14 cellular contexts compared by ENCODE assay signal in genomic region chr10:33195608-33196376, GRCh38.
A peak's percentile ranks its signal among the peaks of the same experiment; 100 is the strongest.
DNase-seq lines count a peak whose midpoint lies in the region; ATAC-seq and TF ChIP-seq lines count a peak whose summit lies in the region.
"Had no signal": no experiment of that assay in that cellular context is flagged by ENCODE, and none has a peak within 500 bp of the region (broad histone marks: within the 10 kb centered on the region; RNA-seq: fewer than 3 reads in every experiment).

No MANE protein-coding gene starts in this region.

- H3K9ac ChIP-seq in neural progenitor cell = no peak overlapping the region

- 62% methylated on average over 8 of the region's 8 CpGs for WGBS in hepatocyte (ENCODE audit: low lambda C conversion rate, missing lambda C conversion rate)

- H3K27me3 ChIP-seq in RWPE2 (ENCODE audit: insufficient read depth, poor library complexity, severe bottlenecking) (no peaks in the 10 kb centered on the region), hepatocyte (no peaks in the 10 kb centered on the region), A673 (replicated peaks; ENCODE audit: insufficient read depth, low read depth, low read length, poor library complexity) (no peaks in the 10 kb centered on the region), neural progenitor cell (no peaks in the 10 kb centered on the region)
- H3K27me3 ChIP-seq: right atrium auricular region had no signal

- peaks cover 21% of the 10 kb centered on the region for H3K36me3 Mint-ChIP-seq in neural progenitor cell
- H3K36me3 Mint-ChIP-seq: CD4-positive, CD25-positive, alpha-beta regulatory T cell had no signal

- no peaks in the 10 kb centered on the region for H3K9me3 Mint-ChIP-seq in neural progenitor cell

- peak; percentile 18 for DNase-seq in EL
- no peak for DNase-seq in RWPE2 (ENCODE audit: low spot score)
- DNase-seq in hepatocyte (ENCODE audit: low spot score) = peak; percentile 29
- peak; percentile 51 for DNase-seq in renal cortical epithelial cell (ENCODE audit: low read depth)
- no peak for DNase-seq in A673 (ENCODE audit: low spot score)
- DNase-seq in activated CD4-positive, CD25-positive, alpha-beta regulatory T cell treated with anti-CD3 and anti-CD28 coated beads, Interleukin-2, amount 50 U/mL, for 72 hours = no peak
- no peak for DNase-seq in neural progenitor cell (ENCODE audit: low spot score)
- DNase-seq: activated naive CD4-positive, alpha-beta T cell; CD4-positive, CD25-positive, alpha-beta regulatory T cell; NCI-H2081; stimulated activated naive CD4-positive, alpha-beta T cell treated with Interleukin-2 at 50 U/mL for 16 hours had no signal

- H3K79me2 ChIP-seq in hepatocyte (no peaks in the 10 kb centered on the region), neural progenitor cell (ENCODE audit: low read depth) (no peaks in the 10 kb centered on the region)

- H3K27ac ChIP-seq in RWPE2 (ENCODE audit: poor library complexity, severe bottlenecking) (peak overlapping the region; percentile 84), hepatocyte (peak overlapping the region; percentile 64), A673 (ENCODE audit: low read depth, low read length, poor library complexity, severe bottlenecking) (no peak overlapping the region), neural progenitor cell (no peak overlapping the region)

- H3K4me3 ChIP-seq in RWPE2 (ENCODE audit: severe bottlenecking) (no peak overlapping the region), hepatocyte (no peak overlapping the region), A673 (ENCODE audit: low read depth, low read length, poor library complexity, severe bottlenecking) (no peak overlapping the region), neural progenitor cell (no peak overlapping the region)
- H3K4me3 ChIP-seq: right atrium auricular region had no signal

- no peak overlapping the region for H3K27ac Mint-ChIP-seq in neural progenitor cell
- H3K27ac Mint-ChIP-seq: CD4-positive, CD25-positive, alpha-beta regulatory T cell had no signal

- ATAC-seq in RWPE2 (ENCODE audit: low read depth) (no peak), GM18909 (IDR thresholded peaks at IDR 0.05; ENCODE audit: poor library complexity, unreplicated experiment) (no peak)
- ATAC-seq: esophagus mucosa had no signal

- H3K36me3 ChIP-seq in RWPE2 (ENCODE audit: low read depth) (peaks cover 76% of the 10 kb centered on the region), hepatocyte (replicated peaks; ENCODE audit: insufficient read depth, low read depth) (no peaks in the 10 kb centered on the region), A673 (ENCODE audit: insufficient read depth, low read length, poor library complexity, severe bottlenecking) (no peaks in the 10 kb centered on the region), neural progenitor cell (no peaks in the 10 kb centered on the region)

- H3F3A ChIP-seq in neural progenitor cell (ENCODE audit: low read depth) = no peaks in the 10 kb centered on the region

- H3K27me3 Mint-ChIP-seq in neural progenitor cell (ENCODE audit: insufficient read depth, low read depth) = peaks cover 5% of the 10 kb centered on the region

- peak overlapping the region; percentile 62 for H3K4me2 ChIP-seq in hepatocyte
- H3K4me2 ChIP-seq in neural progenitor cell = no peak overlapping the region

- no peaks in the 10 kb centered on the region for H3K9me2 ChIP-seq in hepatocyte (replicated peaks; ENCODE audit: insufficient read depth)

- TF ChIP-seq CTCF in RWPE2 (IDR thresholded peaks at IDR 0.05; ENCODE audit: poor library complexity, severe bottlenecking) (no peak), hepatocyte (IDR thresholded peaks at IDR 0.05; ENCODE audit: poor library complexity) (no peak), A673 (conservative IDR thresholded peaks at IDR 0.05; ENCODE audit: low read depth, low read length) (no peak), neural progenitor cell (IDR thresholded peaks at IDR 0.05) (no peak)

- H3K4me1 Mint-ChIP-seq in neural progenitor cell = peaks cover 23% of the 10 kb centered on the region

- no TSS peak for BruUV-seq in A673 (replicated peaks; lab: Mats Ljungman, UMichigan)

- CTCF ChIA-PET in A673 (lab: Charles Lee) = interaction anchor here (0.9 kb wide), 1 partner anchor 77 kb away, joined by 3 read pairs; no protein-coding TSS in a partner anchor

- no peak overlapping the region for H3K4me3 Mint-ChIP-seq in neural progenitor cell
- H3K4me3 Mint-ChIP-seq: CD4-positive, CD25-positive, alpha-beta regulatory T cell had no signal

- H2AFZ ChIP-seq in hepatocyte = no peak overlapping the region
- H2AFZ ChIP-seq in neural progenitor cell (replicated peaks) = no peak overlapping the region

- POLR2A ChIA-PET in A673 (lab: Charles Lee; ENCODE audit: low non-redundant PET) = no interaction called here

- H3K9me3 ChIP-seq in RWPE2 (ENCODE audit: severe bottlenecking) (no peaks in the 10 kb centered on the region), hepatocyte (ENCODE audit: low read depth) (no peaks in the 10 kb centered on the region), A673 (ENCODE audit: low read depth, low read length, poor library complexity, severe bottlenecking) (no peaks in the 10 kb centered on the region), neural progenitor cell (ENCODE audit: low read depth) (no peaks in the 10 kb centered on the region)
- H3K9me3 ChIP-seq: right atrium auricular region had no signal

- intact Hi-C loops in A673 (cut with micrococcal nuclease; ENCODE audit: unreplicated experiment) = loop anchor here (10.0 kb wide), 1 partner anchor 739 kb away; no protein-coding TSS in a partner anchor

- H3K4me1 ChIP-seq in RWPE2 (ENCODE audit: insufficient read depth, poor library complexity, severe bottlenecking) = peaks cover 22% of the 10 kb centered on the region
- peaks cover 53% of the 10 kb centered on the region for H3K4me1 ChIP-seq in hepatocyte (ENCODE audit: insufficient read depth)
- H3K4me1 ChIP-seq in A673 (ENCODE audit: insufficient read depth, low read length, poor library complexity, severe bottlenecking) = peaks cover 56% of the 10 kb centered on the region
- H3K4me1 ChIP-seq in neural progenitor cell = peaks cover 9% of the 10 kb centered on the region

- H4K20me1 ChIP-seq in hepatocyte (ENCODE audit: insufficient read depth, poor library complexity, severe bottlenecking) (no peaks in the 10 kb centered on the region), neural progenitor cell (ENCODE audit: low read depth) (no peaks in the 10 kb centered on the region)

Comparison
In these comparisons a context has a peak if more than half of its experiments do, and no peak if none do; other contexts are left out.
1. DNase-seq: peak in EL (single experiment), hepatocyte (single experiment) and renal cortical epithelial cell (single experiment); none in RWPE2 (single experiment), A673 (single experiment), activated CD4-positive, CD25-positive, alpha-beta regulatory T cell treated with anti-CD3 and anti-CD28 coated beads, Interleukin-2, amount 50 U/mL, for 72 hours (single experiment) and neural progenitor cell (single experiment).
2. H3K27ac ChIP-seq: peak in RWPE2 (single experiment) and hepatocyte (single experiment); none in A673 (single experiment) and neural progenitor cell (single experiment).